Comparison of ENCODE assay signal across 9 cellular contexts in genomic region chr14:73539017-73539416, GRCh38. TPM values are rescaled to one million over a fixed set of nuclear protein-coding genes. Genes with fewer than 3 reads are reported as not detected.
DNase-seq lines count a peak whose midpoint lies in the region; ATAC-seq, FAIRE-seq and TF ChIP-seq lines count a peak whose summit lies in the region.
"Not testable (repeated sequence)": the region's sequence is repeated elsewhere in the genome, so short reads cannot be mapped to it uniquely, and the experiment has no call there.
"Had no signal": no experiment of that assay in that cellular context is flagged by ENCODE, and none has a peak within 500 bp of the region (broad histone marks: within the 10 kb centered on the region; RNA-seq: fewer than 3 reads in every experiment).

No MANE protein-coding gene starts in this region.

- ATAC-seq in A549 = peak; percentile 91 to 93
- ATAC-seq in GM18520 (IDR thresholded peaks at IDR 0.05; ENCODE audit: unreplicated experiment) = peak; percentile 73
- ATAC-seq in HG03196 (IDR thresholded peaks at IDR 0.05; ENCODE audit: unreplicated experiment) = peak; percentile 74
- ATAC-seq in PC-3 = peak; percentile 81
- ATAC-seq in right lobe of liver = peak; percentile 72 to 90 (median 83)

- H3K27ac ChIP-seq in A549; PC-3 (ENCODE audit: low read length): not testable (repeated sequence)
- peak overlapping the region in 2 of 3 donors; percentile 86 to 98 for H3K27ac ChIP-seq in right lobe of liver

- intact Hi-C loops in PC-3 (cut with micrococcal nuclease); right lobe of liver (cut with DNase I): not testable (repeated sequence)

- BruUV-seq in PC-3 (replicated peaks; lab: Mats Ljungman, UMichigan) = not testable (repeated sequence)

- peak; percentile 41 to 51 for TF ChIP-seq RAD21 in A549 (conservative IDR thresholded peaks at IDR 0.05 in 1 of 2, IDR thresholded peaks at IDR 0.05 in 1 of 2)

- H3F3A ChIP-seq in PC-3 (ENCODE audit: low read length, unreplicated experiment) = not testable (repeated sequence)

- DNase-seq in A549 (ENCODE audit: low read depth in 1 of 2, low spot score in 1 of 2) (peak; percentile 66 to 69), right lobe of liver (peak in 2 of 3 donors; percentile 72 to 78)
- DNase-seq in PC-3 = not testable (repeated sequence)
- peak; percentile 68 for DNase-seq in activated T-cell treated with anti-CD3 and anti-CD28 coated beads, Interleukin-2, amount 50 U/mL, for 1 hour
- peak; percentile 17 for DNase-seq in effector CD8-positive, alpha-beta T cell (lab: John Stamatoyannopoulos, UW)
- peak; percentile 31 to 52 for DNase-seq in stimulated activated CD4-positive, alpha-beta T cell treated with anti-CD3 and anti-CD28 coated beads, Interleukin-1b, Interleukin-23, amount 100 ng/mL, for 4 hours (ENCODE audit: low read depth in 2 of 2)

- not testable (repeated sequence) for H3K9me3 ChIP-seq in A549; PC-3 (ENCODE audit: low read length); right lobe of liver

- H3K4me1 ChIP-seq in A549; PC-3 (ENCODE audit: insufficient read depth, low read length); right lobe of liver: not testable (repeated sequence)

- H3K27me3 ChIP-seq in PC-3 (ENCODE audit: low read length); right lobe of liver: not testable (repeated sequence)

- not testable (repeated sequence) for H4K20me1 ChIP-seq in PC-3 (ENCODE audit: low read length)

- 8% methylated on average over 5 of the region's 5 CpGs for WGBS in A549 (ENCODE audit: missing lambda C conversion rate)
- WGBS in right lobe of liver (ENCODE audit: insufficient coverage, low coverage, low lambda C conversion rate, missing lambda C conversion rate) = no CpG with 5 or more reads among the region's 5 CpGs

- peak; percentile 61 for TF ChIP-seq CTCF in A549 (IDR thresholded peaks at IDR 0.05)
- not testable (repeated sequence) for TF ChIP-seq CTCF in PC-3 (conservative IDR thresholded peaks at IDR 0.05; ENCODE audit: low read depth, low read length)
- peak in 3 of 4 donors; percentile 53 to 73 (median 63) for TF ChIP-seq CTCF in right lobe of liver (IDR thresholded peaks at IDR 0.05)

- POLR2A ChIA-PET in A549 (lab: Yijun Ruan, JAX) = interaction anchor here (0.6 to 0.8 kb wide), 3 partner anchors 30 to 74 kb away, joined by 3 to 12 read pairs (median 4); partner anchors contain the start of genes ACOT2 and ACOT6
- POLR2A ChIA-PET in PC-3 (lab: Charles Lee; ENCODE audit: unreplicated experiment) = not testable (repeated sequence)

- not testable (repeated sequence) for H2AFZ ChIP-seq in PC-3 (ENCODE audit: low read length)

- not testable (repeated sequence) for H3K4me2 ChIP-seq in A549; PC-3 (ENCODE audit: low read length)

- H3K4me3 ChIP-seq in A549; PC-3 (ENCODE audit: low read length): not testable (repeated sequence)
- H3K4me3 ChIP-seq in right lobe of liver = peak overlapping the region in 1 of 3 donors; percentile 65

- H3K9ac ChIP-seq in PC-3 (ENCODE audit: low read length) = not testable (repeated sequence)

- FAIRE-seq in A549 (lab: Jason Lieb, UNC) = peak; percentile 99

- H3K9me2 ChIP-seq in PC-3 (replicated peaks; ENCODE audit: low read length) = not testable (repeated sequence)

- not testable (repeated sequence) for TF ChIP-seq POLR2A in A549 (IDR thresholded peaks at IDR 0.05; ENCODE audit: low read length); right lobe of liver (IDR thresholded peaks at IDR 0.05)

- CTCF ChIA-PET in A549 (lab: Yijun Ruan, JAX) = interaction anchor here (0.6 to 3.7 kb wide), 6 partner anchors 18 to 232 kb away, joined by 3 to 17 read pairs (median 4); partner anchors contain the start of gene ACOT2
- CTCF ChIA-PET in PC-3 (lab: Charles Lee) = not testable (repeated sequence)

- TF ChIP-seq EP300 in A549 (IDR thresholded peaks at IDR 0.05) = not testable (repeated sequence)

- H3K36me3 ChIP-seq in PC-3 (ENCODE audit: low read depth, low read length); right lobe of liver: not testable (repeated sequence)

- not testable (repeated sequence) for H3K79me2 ChIP-seq in PC-3 (ENCODE audit: low read length)

TF ChIP-seq in A549, 52 proteins besides CTCF, POLR2A, EP300 and RAD21:
- TF ChIP-seq MAX (IDR thresholded peaks at IDR 0.05) (0 out of 2 replicates have a peak, but pooled peaks have one; percentile 19), SMC3 (IDR thresholded peaks at IDR 0.05) (peak; percentile 55)

RNA-seq across cellular contexts. Expression of gene ACOT1, which starts 2.1 kb away (rescaled TPM):
- polyA plus RNA-seq in A549 (2011; rRNA removed) (7.7 and 9.0 TPM in 2 replicates), A549 (2017; fragmentation: RNase III; extraction: RNeasy Plus Mini Kit Qiagen cat#74134 plus additional on column Dnase treatment) (5.3 to 8.0 TPM (median 7.5 TPM) in 3 replicates)
- 6.5 TPM in 2 replicates for polyA plus RNA-seq in A549 (2012; cell fraction: cytosol; rRNA removed)
- 7.8 and 8.5 TPM in 2 replicates for polyA plus RNA-seq in A549 (2012; cell fraction: nucleus; rRNA removed)
- polyA minus RNA-seq in A549 (2011; rRNA and poly(A)+ RNA removed) = 8.8 and 9.4 TPM in 2 replicates
- total RNA-seq in PC-3 (2014; rRNA removed) (1.1 and 1.4 TPM in 2 replicates), right lobe of liver (10 to 100 TPM; 10.2 to 37.5 (median 27.0) TPM)

RNA-seq across cellular contexts. Expression of gene HEATR4, which starts 19.7 kb away (rescaled TPM):
- polyA plus RNA-seq in A549 (2011; rRNA removed) (0.06 and 0.15 TPM in 2 replicates), A549 (2017; fragmentation: RNase III; extraction: RNeasy Plus Mini Kit Qiagen cat#74134 plus additional on column Dnase treatment) (0.09 TPM in 1 of 3 replicates, not detected in the others)
- polyA plus RNA-seq in A549 (2012; cell fraction: cytosol; rRNA removed) = 0.01 TPM in 1 of 2 replicates, not detected in the other
- not detected in 2 replicates for polyA plus RNA-seq in A549 (2012; cell fraction: nucleus; rRNA removed)
- polyA minus RNA-seq in A549 (2011; rRNA and poly(A)+ RNA removed) = 0.08 and 0.24 TPM in 2 replicates
- total RNA-seq in PC-3 (2014; rRNA removed) (0.15 and 2.2 TPM in 2 replicates), right lobe of liver (1 to 10 TPM in 2 of 6 experiments, under 1 TPM in 4; 0.07 to 1.9 (median 0.63) TPM)
- total RNA-seq: vagina had no signal

RNA-seq across cellular contexts. Expression of gene ACOT2, which starts 30.0 kb away (rescaled TPM):
- 59.5 and 61.6 TPM in 2 replicates for polyA plus RNA-seq in A549 (2011; rRNA removed)
- 75.4 and 88.1 TPM in 2 replicates for polyA plus RNA-seq in A549 (2012; cell fraction: cytosol; rRNA removed)
- 115 and 143 TPM in 2 replicates for polyA plus RNA-seq in A549 (2012; cell fraction: nucleus; rRNA removed)
- 59.6 to 64.8 TPM (median 64.6 TPM) in 3 replicates for polyA plus RNA-seq in A549 (2017; fragmentation: RNase III; extraction: RNeasy Plus Mini Kit Qiagen cat#74134 plus additional on column Dnase treatment)
- polyA minus RNA-seq in A549 (2011; rRNA and poly(A)+ RNA removed) = 29.0 and 29.4 TPM in 2 replicates
- total RNA-seq in PC-3 (2014; rRNA removed) = 39.0 and 46.0 TPM in 2 replicates
- total RNA-seq in right lobe of liver = 100 to 1,000 TPM in 4 of 6 experiments, 10 to 100 TPM in 2; 53.3 to 160 (median 112) TPM

RNA-seq across cellular contexts. Expression of gene RIOX1, which starts 48.3 kb away (rescaled TPM):
- polyA plus RNA-seq in A549 (2011; rRNA removed) (11.4 and 11.9 TPM in 2 replicates), A549 (2017; fragmentation: RNase III; extraction: RNeasy Plus Mini Kit Qiagen cat#74134 plus additional on column Dnase treatment) (16.5 to 17.5 TPM (median 17.1 TPM) in 3 replicates)
- 16.2 and 22.3 TPM in 2 replicates for polyA plus RNA-seq in A549 (2012; cell fraction: cytosol; rRNA removed)
- 18.7 and 24.0 TPM in 2 replicates for polyA plus RNA-seq in A549 (2012; cell fraction: nucleus; rRNA removed)
- polyA minus RNA-seq in A549 (2011; rRNA and poly(A)+ RNA removed) = 20.1 and 21.5 TPM in 2 replicates
- total RNA-seq in PC-3 (2014; rRNA removed) (27.4 and 34.8 TPM in 2 replicates), right lobe of liver (10 to 100 TPM in 2 of 6 experiments, 1 to 10 TPM in 4; 4.7 to 12.4 (median 5.7) TPM)

RNA-seq across cellular contexts. Expression of gene ACOT4, which starts 52.7 kb away (rescaled TPM):
- polyA plus RNA-seq in A549 (2011; rRNA removed) = 2.7 and 3.4 TPM in 2 replicates
- 1.3 and 1.9 TPM in 2 replicates for polyA plus RNA-seq in A549 (2012; cell fraction: cytosol; rRNA removed)
- polyA plus RNA-seq in A549 (2012; cell fraction: nucleus; rRNA removed) = 1.2 and 1.5 TPM in 2 replicates
- 1.6 TPM in 3 replicates for polyA plus RNA-seq in A549 (2017; fragmentation: RNase III; extraction: RNeasy Plus Mini Kit Qiagen cat#74134 plus additional on column Dnase treatment)
- polyA minus RNA-seq in A549 (2011; rRNA and poly(A)+ RNA removed) = 1.4 and 1.7 TPM in 2 replicates
- total RNA-seq in PC-3 (2014; rRNA removed) = 3.9 and 5.1 TPM in 2 replicates
- total RNA-seq in right lobe of liver = 10 to 100 TPM in 3 of 6 experiments, 1 to 10 TPM in 3; 6.2 to 14.4 (median 9.3) TPM
